In the genomic region with DNA sequence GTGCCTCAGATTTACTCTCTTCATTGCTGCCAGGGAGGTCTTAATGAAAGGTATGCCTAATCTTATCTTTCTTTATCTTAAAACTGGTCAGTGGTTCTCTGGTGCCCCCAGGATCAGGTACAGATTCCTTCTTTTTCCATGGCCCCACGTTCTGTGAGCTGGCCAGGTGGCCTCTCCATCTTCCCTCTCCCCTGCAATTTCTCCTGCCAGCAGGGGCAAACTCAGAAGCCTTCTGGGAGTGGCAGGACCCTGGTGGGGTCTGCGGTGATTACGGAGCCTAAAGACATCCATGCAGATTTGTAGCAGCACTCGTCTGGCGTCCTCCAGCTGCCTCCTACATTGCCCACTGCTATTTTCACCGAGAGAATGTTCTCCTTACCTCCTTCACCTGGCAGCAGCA, we compare ENCODE assay signal across 23 cellular contexts.
"Had no signal": no experiment of that assay in that cellular context is flagged by ENCODE, and none has a peak within 500 bp of the region (broad histone marks: within the 10 kb centered on the region; RNA-seq: fewer than 3 reads in every experiment).

No MANE protein-coding gene starts in this region.

- H3K4me3 Mint-ChIP-seq: immature natural killer cell; naive thymus-derived CD4-positive, alpha-beta T cell; nephron progenitor cell; stimulated activated naive B cell treated with anti-CD40 and anti-IgM and Interleukin-4, amounts not matched to agents 10 μg/mL and 1 μg/mL and 100 μg/mL, for 72 hours; stimulated activated naive CD8-positive, alpha-beta T cell treated with anti-CD3 and anti-CD28 coated beads, Interleukin-15, amount 100 ng/mL, for 72 hours had no signal

- H3K36me3 ChIP-seq: heart left ventricle, neutrophil, sigmoid colon, upper lobe of right lung, vagina had no signal

- H3K9me3 ChIP-seq: neutrophil, testis had no signal

- H3K27ac ChIP-seq: coronary artery, heart left ventricle, neutrophil, sigmoid colon, skin epidermis, testis, tibial nerve, upper lobe of right lung, vagina had no signal

- H3K36me3 Mint-ChIP-seq: immature natural killer cell; naive thymus-derived CD4-positive, alpha-beta T cell; stimulated activated naive B cell treated with anti-CD40 and anti-IgM and Interleukin-4, amounts not matched to agents 10 μg/mL and 1 μg/mL and 100 μg/mL, for 72 hours had no signal

- H3K27ac Mint-ChIP-seq: immature natural killer cell; naive thymus-derived CD4-positive, alpha-beta T cell; nephron progenitor cell; stimulated activated naive B cell treated with anti-CD40 and anti-IgM and Interleukin-4, amounts not matched to agents 10 μg/mL and 1 μg/mL and 100 μg/mL, for 72 hours; stimulated activated naive CD8-positive, alpha-beta T cell treated with anti-CD3 and anti-CD28 coated beads, Interleukin-15, amount 100 ng/mL, for 72 hours had no signal

- H3K27me3 ChIP-seq: heart left ventricle, neutrophil, sigmoid colon, testis, tibial nerve, upper lobe of right lung, vagina had no signal

- FAIRE-seq: keratinocyte had no signal

- H3K4me1 ChIP-seq: heart left ventricle, sigmoid colon, testis, tibial nerve, upper lobe of right lung, vagina had no signal

- H3K4me3 ChIP-seq: coronary artery, heart left ventricle, lung, sigmoid colon, skin epidermis, testis, tibial nerve, upper lobe of right lung, vagina had no signal

- ATAC-seq: heart left ventricle; left colon; left ventricle myocardium superior; naive thymus-derived CD4-positive, alpha-beta T cell; stimulated activated naive B cell treated with anti-CD40 and anti-IgM and Interleukin-4, amounts not matched to agents 10 μg/mL and 1 μg/mL and 100 μg/mL, for 72 hours; stimulated activated naive CD8-positive, alpha-beta T cell treated with anti-CD3 and anti-CD28 coated beads, Interleukin-15, amount 100 ng/mL, for 72 hours; upper lobe of right lung had no signal

- DNase-seq: effector CD4-positive, alpha-beta T cell; foreskin melanocyte; heart left ventricle; hippocampal formation; immature natural killer cell; left colon; left ventricle myocardium superior; naive thymus-derived CD4-positive, alpha-beta T cell; nephron progenitor cell; sigmoid colon; stimulated activated CD4-positive, alpha-beta T cell treated with anti-CD3 and anti-CD28 coated beads, Interleukin-2, amount 100 ng/mL, for 24 hours; stimulated activated CD4-positive, alpha-beta T cell treated with anti-CD3 and anti-CD28 coated beads, Interleukin-4, amount 100 ng/mL, for 4 hours; stimulated activated naive B cell treated with anti-CD40 and anti-IgM and Interleukin-4, amounts not matched to agents 10 μg/mL and 1 μg/mL and 100 μg/mL, for 72 hours; stimulated activated naive CD8-positive, alpha-beta T cell treated with anti-CD3 and anti-CD28 coated beads, Interleukin-15, amount 100 ng/mL, for 72 hours; testis; upper lobe of right lung had no signal

- H3K4me1 Mint-ChIP-seq: immature natural killer cell; naive thymus-derived CD4-positive, alpha-beta T cell; nephron progenitor cell; stimulated activated naive B cell treated with anti-CD40 and anti-IgM and Interleukin-4, amounts not matched to agents 10 μg/mL and 1 μg/mL and 100 μg/mL, for 72 hours; stimulated activated naive CD8-positive, alpha-beta T cell treated with anti-CD3 and anti-CD28 coated beads, Interleukin-15, amount 100 ng/mL, for 72 hours had no signal
